ENCODE assay signal across 8 cellular contexts in genomic region chr11:35661539-35661938, GRCh38. TPM values are rescaled to one million over a fixed set of nuclear protein-coding genes. Genes with fewer than 3 reads are reported as not detected.
DNase-seq lines count a peak whose midpoint lies in the region; ATAC-seq, FAIRE-seq and TF ChIP-seq lines count a peak whose summit lies in the region.

No MANE protein-coding gene starts in this region.

- H3K27ac Mint-ChIP-seq in nephron, result peak overlapping the region; percentile 96 to 98 (median 97)

- H3K36me3 ChIP-seq in KMS-11 (ENCODE audit: insufficient read depth) (no peaks in the 10 kb centered on the region), colonic mucosa (no peaks in the 10 kb centered on the region)

- H3K79me2 ChIP-seq in KMS-11 (ENCODE audit: insufficient read depth, low read depth), result peaks cover 26% of the 10 kb centered on the region; the same call in 1 of the 2 replicates

- H3K9me3 ChIP-seq in colonic mucosa, result no peaks in the 10 kb centered on the region

- intact Hi-C loops in colonic mucosa (cut with DNase I), result no loop called here

- peaks cover 33% of the 10 kb centered on the region for H3K36me3 Mint-ChIP-seq in nephron (ENCODE audit: low read depth)

- H3K4me2 ChIP-seq in KMS-11, result peak overlapping the region; percentile 89

- H3K4me3 Mint-ChIP-seq in nephron, result peak overlapping the region; percentile 91 to 93 (median 93)

- H3K4me1 ChIP-seq in KMS-11 (ENCODE audit: low read depth, poor library complexity, severe bottlenecking) (peaks cover 20% of the 10 kb centered on the region), colonic mucosa (peaks cover 3% of the 10 kb centered on the region)

- H3K27ac ChIP-seq in KMS-11 (peak overlapping the region; percentile 57; the same call in 1 of the 2 replicates), colonic mucosa (peak overlapping the region; percentile 90)

- peak overlapping the region; percentile 93 for H3K4me3 ChIP-seq in AG09309 (ENCODE audit: control insufficient read depth, low read depth, low read length)
- H3K4me3 ChIP-seq in KMS-11 (IDR thresholded peaks at IDR 0.05; ENCODE audit: insufficient read depth, low read depth, low read length), result no peak overlapping the region
- peak overlapping the region; percentile 60 for H3K4me3 ChIP-seq in colonic mucosa

- H3K9me3 Mint-ChIP-seq in nephron, result peaks cover 31% of the 10 kb centered on the region

- H3K9ac ChIP-seq in KMS-11, result peak overlapping the region; percentile 88; the same call in 1 of the 2 replicates
- H3K9ac ChIP-seq in colonic mucosa (ENCODE audit: low read depth in 2 of 2, low read length in 2 of 2), result peak overlapping the region in 1 of 2 donors; percentile 92

- H3K4me1 Mint-ChIP-seq in nephron, result peaks cover 41% of the 10 kb centered on the region

- no peaks in the 10 kb centered on the region for H3K27me3 ChIP-seq in KMS-11 (ENCODE audit: insufficient read depth, low read depth)
- H3K27me3 ChIP-seq in colonic mucosa, result no peaks in the 10 kb centered on the region

- ATAC-seq in GM21619 (IDR thresholded peaks at IDR 0.05; ENCODE audit: unreplicated experiment), result no peak

- no peaks in the 10 kb centered on the region for H4K20me1 ChIP-seq in KMS-11 (ENCODE audit: insufficient read depth)

- H3K27me3 Mint-ChIP-seq in nephron (ENCODE audit: low read depth), result no peaks in the 10 kb centered on the region

- FAIRE-seq in frontal cortex (lab: Jason Lieb, UNC), result no peak

- TF ChIP-seq CTCF in AG09309 (IDR thresholded peaks at IDR 0.05; ENCODE audit: control insufficient read depth, insufficient read depth, low read depth, low read length, missing control alignments), result no peak
- TF ChIP-seq CTCF in KMS-11 (conservative IDR thresholded peaks at IDR 0.05; ENCODE audit: low read depth, low read length), result no peak
- no peak for TF ChIP-seq CTCF in colonic mucosa (IDR thresholded peaks at IDR 0.05)
- TF ChIP-seq CTCF in nephron (IDR thresholded peaks at IDR 0.05; ENCODE audit: unreplicated experiment in 3 of 3), result no peak

- no peak for DNase-seq in AG09309 (ENCODE audit: low read depth)
- DNase-seq in colonic mucosa, result no peak
- DNase-seq in frontal cortex (ENCODE audit: low spot score in 2 of 2), result no peak
- DNase-seq in NOMO-1 (lab: John Stamatoyannopoulos, UW; ENCODE audit: unreplicated experiment in 2 of 2), result no peak
- DNase-seq in dedifferentiated amniotic fluid mesenchymal stem cell (ENCODE audit: extremely low spot score), result no peak

- peak overlapping the region; percentile 99 for H2AFZ ChIP-seq in KMS-11 (ENCODE audit: low read depth)

RNA-seq across cellular contexts. Expression of gene TRIM44, which starts 1.0 kb away (rescaled TPM):
- total RNA-seq in colonic mucosa (10 to 100 TPM; 38.8 to 47.0 TPM), frontal cortex (13.5 TPM)

RNA-seq across cellular contexts. Expression of gene FJX1, which starts 43.3 kb away (rescaled TPM):
- total RNA-seq in colonic mucosa (1 to 10 TPM in 1 of 2 donors, under 1 TPM in 1; 0.32 to 1.6 TPM), frontal cortex (50.1 TPM)

Comparison
In these comparisons a context has a peak if more than half of its experiments do, and no peak if none do; other contexts are left out.
1. RNA of gene FJX1, which starts 43.3 kb away (total RNA-seq): 50.1 TPM in frontal cortex (single experiment); 0.32 to 1.6 TPM in colonic mucosa; every median in the first group is over 10 times any median in the second.